Comparison of ENCODE assay signal across 20 cellular contexts in genomic region chr1:3171761-3172160, GRCh38.
DNase-seq lines count a peak whose midpoint lies in the region; ATAC-seq and TF ChIP-seq lines count a peak whose summit lies in the region.
"Had no signal": no experiment of that assay in that cellular context is flagged by ENCODE, and none has a peak within 500 bp of the region (broad histone marks: within the 10 kb centered on the region; RNA-seq: fewer than 3 reads in every experiment).

No MANE protein-coding gene starts in this region.

- H3K27me3 ChIP-seq in BLaER1 (0 out of 2 replicates have a peak, but pooled peaks cover 8% of the 10 kb centered on the region), neural cell (ENCODE audit: insufficient read depth, low read depth, low read length) (no peaks in the 10 kb centered on the region), brain microvascular endothelial cell (replicated peaks) (no peaks in the 10 kb centered on the region)

- in situ Hi-C loops in brain microvascular endothelial cell (cut with HindIII; ENCODE audit: low pct_ligation_motif_present, low sequenced_read_pairs) = no loop called here

- peak overlapping the region; percentile 97 for H3K4me2 ChIP-seq in BLaER1
- no peak overlapping the region for H3K4me2 ChIP-seq in neural cell (ENCODE audit: low read length)

- peaks cover 40% of the 10 kb centered on the region for H3K79me2 ChIP-seq in neural cell (replicated peaks; ENCODE audit: insufficient read depth, low read length)

- no peaks in the 10 kb centered on the region for H3K9me2 ChIP-seq in neural cell (ENCODE audit: insufficient read depth, low read length)

- ATAC-seq in GM19452 (IDR thresholded peaks at IDR 0.05; ENCODE audit: unreplicated experiment) = no peak
- ATAC-seq in HG03175 (IDR thresholded peaks at IDR 0.05; ENCODE audit: unreplicated experiment) = no peak
- ATAC-seq: stimulated activated effector memory CD8-positive, alpha-beta T cell treated with anti-CD3 and anti-CD28 coated beads, Interleukin-12 subunit alpha, Interleukin-12 subunit beta, amount 100 ng/mL, for 72 hours had no signal

- no peak overlapping the region for H2AFZ ChIP-seq in neural cell (ENCODE audit: low read depth, low read length)

- no peak for TF ChIP-seq CTCF in neural cell (IDR thresholded peaks at IDR 0.05; ENCODE audit: poor library complexity, severe bottlenecking)
- no peak for TF ChIP-seq CTCF in brain microvascular endothelial cell (IDR thresholded peaks at IDR 0.05; ENCODE audit: low read depth, low read length, missing control alignments)

- H3K36me3 ChIP-seq in BLaER1 = no peaks in the 10 kb centered on the region
- H3K36me3 ChIP-seq in neural cell (ENCODE audit: insufficient read depth, low read length) = no peaks in the 10 kb centered on the region
- no peaks in the 10 kb centered on the region for H3K36me3 ChIP-seq in brain microvascular endothelial cell (replicated peaks)

- H4K20me1 ChIP-seq in BLaER1 = no peaks in the 10 kb centered on the region
- H4K20me1 ChIP-seq in neural cell (ENCODE audit: insufficient read depth) = no peaks in the 10 kb centered on the region

- H3K27ac ChIP-seq in BLaER1 (peak overlapping the region; percentile 97), caudate nucleus (ENCODE audit: low read depth, low read length) (peak overlapping the region; percentile 88), neural cell (ENCODE audit: low read length) (no peak overlapping the region), temporal lobe (ENCODE audit: low read depth, low read length) (peak overlapping the region; percentile 51), brain microvascular endothelial cell (no peak overlapping the region)

- H3K9me3 ChIP-seq in BLaER1 (peaks cover 5% of the 10 kb centered on the region; the same call in 1 of the 2 replicates), neural cell (ENCODE audit: low read length) (no peaks in the 10 kb centered on the region)

- H3K4me3 ChIP-seq in BLaER1 (peak overlapping the region; percentile 60), neural cell (ENCODE audit: low read length) (no peak overlapping the region), brain microvascular endothelial cell (ENCODE audit: low read depth, low read length) (no peak overlapping the region)

- TF ChIP-seq EP300 in neural cell (conservative IDR thresholded peaks at IDR 0.05; ENCODE audit: poor library complexity, severe bottlenecking) = no peak

- DNase-seq in caudate nucleus (lab: John Stamatoyannopoulos, UW) = no peak
- DNase-seq in midbrain (lab: John Stamatoyannopoulos, UW) = no peak
- DNase-seq in brain microvascular endothelial cell = no peak
- DNase-seq: ACHN; activated CD4-positive, alpha-beta T cell treated with anti-CD3 and anti-CD28 coated beads for 1 hour; activated CD8-positive, alpha-beta memory T cell treated with anti-CD3 and anti-CD28 coated beads for 24 hours; activated T-cell treated with anti-CD3 and anti-CD28 coated beads, Interleukin-2, amount 50 U/mL, for 24 hours; effector CD4-positive, alpha-beta T cell; foreskin fibroblast; islet precursor cell; Karpas-422; stimulated activated CD4-positive, alpha-beta T cell treated with anti-CD3 and anti-CD28 coated beads, Interleukin-2, amount 100 ng/mL, for 24 hours; SW 1271; trophoblast cell had no signal

- TF ChIP-seq RAD21 in neural cell (conservative IDR thresholded peaks at IDR 0.05) = no peak

- H3F3A ChIP-seq in neural cell (ENCODE audit: insufficient read depth, low read length, poor library complexity, severe bottlenecking) = no peaks in the 10 kb centered on the region

- H3K4me1 ChIP-seq in BLaER1 = peaks cover 72% of the 10 kb centered on the region

- H3K9ac ChIP-seq in BLaER1 (peak overlapping the region; percentile 87), neural cell (ENCODE audit: low read length) (peak overlapping the region; percentile 23)

TF ChIP-seq in neural cell, 6 proteins besides CTCF, POLR2A, EP300 and RAD21:
- TF ChIP-seq REST (IDR thresholded peaks at IDR 0.05; ENCODE audit: borderline replicate concordance) (no peak), MXI1 (conservative IDR thresholded peaks at IDR 0.05; ENCODE audit: poor library complexity, severe bottlenecking) (no peak), POLR2AphosphoS5 (IDR thresholded peaks at IDR 0.05) (no peak)

Comparison
In these comparisons a context has a peak if more than half of its experiments do, and no peak if none do; other contexts are left out.
1. H3K27ac ChIP-seq: peak in BLaER1 (single experiment), caudate nucleus (single experiment) and temporal lobe (single experiment); none in neural cell (single experiment) and brain microvascular endothelial cell (single experiment).